Comparison of ENCODE assay signal across 27 cellular contexts in genomic region chr9:122186301-122186700, GRCh38. TPM values are rescaled to one million over a fixed set of nuclear protein-coding genes. Genes with fewer than 3 reads are reported as not detected.
DNase-seq lines count a peak whose midpoint lies in the region; ATAC-seq and TF ChIP-seq lines count a peak whose summit lies in the region.
"Had no signal": no experiment of that assay in that cellular context is flagged by ENCODE, and none has a peak within 500 bp of the region (broad histone marks: within the 10 kb centered on the region; RNA-seq: fewer than 3 reads in every experiment).

No MANE protein-coding gene starts in this region.

- no peak overlapping the region for H3K27ac Mint-ChIP-seq in GM23338
- no peak overlapping the region for H3K27ac Mint-ChIP-seq in endothelial cell (ENCODE audit: unreplicated experiment)
- no peak overlapping the region for H3K27ac Mint-ChIP-seq in neural progenitor cell
- H3K27ac Mint-ChIP-seq: activated CD8-positive, alpha-beta memory T cell treated with anti-CD3 and anti-CD28 coated beads, Interleukin-2, amount 10 ng/mL, durations not matched to agents 7 days and 5 days; activated naive CD4-positive, alpha-beta T cell treated with anti-CD3 and anti-CD28 coated beads, Interleukin-2, amount 50 U/mL, for 24 hours; memory B cell had no signal

- TF ChIP-seq CTCF in GM23338 (conservative IDR thresholded peaks at IDR 0.05; ENCODE audit: low read depth in 2 of 2) (peak in 1 of 2 experiments; percentile 52; a peak in 2 of 4 replicates), Peyer's patch (IDR thresholded peaks at IDR 0.05) (peak in 3 of 6 experiments; percentile 25 to 38 (median 25)), endothelial cell (IDR thresholded peaks at IDR 0.05; ENCODE audit: unreplicated experiment) (no peak), neural progenitor cell (IDR thresholded peaks at IDR 0.05) (peak; percentile 20)

- no peak overlapping the region for H3K4me3 ChIP-seq in GM23338
- H3K4me3 ChIP-seq in Peyer's patch: no peak overlapping the region
- no peak overlapping the region for H3K4me3 ChIP-seq in neural progenitor cell
- H3K4me3 ChIP-seq: BLaER1 treated with 17β-estradiol and CSF1 and Interleukin-3, amounts not matched to agents 10 nM and 100 nM; MG63; thoracic aorta had no signal

- H3K79me2 ChIP-seq in GM23338 (replicated peaks; ENCODE audit: insufficient read depth) (no peaks in the 10 kb centered on the region), neural progenitor cell (ENCODE audit: low read depth) (no peaks in the 10 kb centered on the region)

- H3K9me3 Mint-ChIP-seq in GM23338: no peaks in the 10 kb centered on the region; the same call in 2 of the 3 replicates
- no peaks in the 10 kb centered on the region for H3K9me3 Mint-ChIP-seq in endothelial cell (ENCODE audit: unreplicated experiment)
- no peaks in the 10 kb centered on the region for H3K9me3 Mint-ChIP-seq in neural progenitor cell
- H3K9me3 Mint-ChIP-seq: activated naive CD4-positive, alpha-beta T cell treated with anti-CD3 and anti-CD28 coated beads, Interleukin-2, amount 50 U/mL, for 24 hours; memory B cell had no signal

- H3K27me3 ChIP-seq in GM23338 (ENCODE audit: insufficient read depth): no peaks in the 10 kb centered on the region
- H3K27me3 ChIP-seq in Peyer's patch: no peaks in the 10 kb centered on the region
- no peaks in the 10 kb centered on the region for H3K27me3 ChIP-seq in neural progenitor cell
- H3K27me3 ChIP-seq: BLaER1 treated with 17β-estradiol and CSF1 and Interleukin-3, amounts not matched to agents 10 nM and 100 nM had no signal

- H3F3A ChIP-seq in GM23338 (replicated peaks; ENCODE audit: low read depth) (no peaks in the 10 kb centered on the region), neural progenitor cell (ENCODE audit: low read depth) (no peaks in the 10 kb centered on the region)

- no peaks in the 10 kb centered on the region for H3K36me3 Mint-ChIP-seq in GM23338 (ENCODE audit: low read depth)
- no peaks in the 10 kb centered on the region for H3K36me3 Mint-ChIP-seq in endothelial cell (ENCODE audit: low read depth, unreplicated experiment)
- no peaks in the 10 kb centered on the region for H3K36me3 Mint-ChIP-seq in neural progenitor cell
- H3K36me3 Mint-ChIP-seq: activated CD8-positive, alpha-beta memory T cell treated with anti-CD3 and anti-CD28 coated beads, Interleukin-2, amount 10 ng/mL, durations not matched to agents 7 days and 5 days; activated naive CD4-positive, alpha-beta T cell treated with anti-CD3 and anti-CD28 coated beads, Interleukin-2, amount 50 U/mL, for 24 hours; memory B cell had no signal

- no peaks in the 10 kb centered on the region for H3K9me2 ChIP-seq in GM23338 (ENCODE audit: insufficient read depth)

- no peaks in the 10 kb centered on the region for H3K36me3 ChIP-seq in GM23338 (ENCODE audit: insufficient read depth)
- no peaks in the 10 kb centered on the region for H3K36me3 ChIP-seq in Peyer's patch
- no peaks in the 10 kb centered on the region for H3K36me3 ChIP-seq in neural progenitor cell
- H3K36me3 ChIP-seq: BLaER1 treated with 17β-estradiol and CSF1 and Interleukin-3, amounts not matched to agents 10 nM and 100 nM; MG63; thoracic aorta had no signal

- H3K4me3 Mint-ChIP-seq in GM23338 (no peak overlapping the region), endothelial cell (ENCODE audit: unreplicated experiment) (no peak overlapping the region), neural progenitor cell (no peak overlapping the region)
- H3K4me3 Mint-ChIP-seq: activated CD8-positive, alpha-beta memory T cell treated with anti-CD3 and anti-CD28 coated beads, Interleukin-2, amount 10 ng/mL, durations not matched to agents 7 days and 5 days; activated naive CD4-positive, alpha-beta T cell treated with anti-CD3 and anti-CD28 coated beads, Interleukin-2, amount 50 U/mL, for 24 hours; memory B cell had no signal

- H3K9ac ChIP-seq in neural progenitor cell: no peak overlapping the region
- H3K9ac ChIP-seq: BLaER1 treated with 17β-estradiol and CSF1 and Interleukin-3, amounts not matched to agents 10 nM and 100 nM had no signal

- peak; percentile 43 for DNase-seq in GM23338 (ENCODE audit: low spot score)
- DNase-seq in Peyer's patch: peak in 2 of 3 donors; percentile 52 to 57
- DNase-seq in endothelial cell (ENCODE audit: low spot score): peak; percentile 27
- DNase-seq in neural progenitor cell (ENCODE audit: low spot score): peak; percentile 21
- DNase-seq in stimulated activated CD4-positive, alpha-beta T cell treated with anti-CD3 and anti-CD28 coated beads, Interleukin-4, amount 100 ng/mL, for 1 hour: no peak
- no peak for DNase-seq in dedifferentiated amniotic fluid mesenchymal stem cell (ENCODE audit: extremely low spot score)
- no peak for DNase-seq in amniotic stem cell (lab: John Stamatoyannopoulos, UW)
- DNase-seq: activated CD4-positive, alpha-beta T cell treated with anti-CD3 and anti-CD28 coated beads, Interleukin-2, amount 50 U/mL, for 1 hour; activated CD8-positive, alpha-beta memory T cell treated with anti-CD3 and anti-CD28 coated beads, Interleukin-2, amount 10 ng/mL, durations not matched to agents 7 days and 5 days; anterior cingulate cortex; head of caudate nucleus; MG63; occipital lobe; stimulated activated CD4-positive, alpha-beta T cell treated with anti-CD3 and anti-CD28 coated beads, Interleukin-4, amount 100 ng/mL, for 4 hours; stimulated activated naive CD4-positive, alpha-beta T cell treated with Interleukin-2 at 50 U/mL for 16 hours had no signal

- H3K27me3 Mint-ChIP-seq in GM23338 (ENCODE audit: insufficient read depth, low read depth, poor library complexity): peaks cover 4% of the 10 kb centered on the region
- peaks cover 2% of the 10 kb centered on the region for H3K27me3 Mint-ChIP-seq in endothelial cell (ENCODE audit: unreplicated experiment)
- H3K27me3 Mint-ChIP-seq in neural progenitor cell (ENCODE audit: insufficient read depth, low read depth): peaks cover 3% of the 10 kb centered on the region
- H3K27me3 Mint-ChIP-seq: activated naive CD4-positive, alpha-beta T cell treated with anti-CD3 and anti-CD28 coated beads, Interleukin-2, amount 50 U/mL, for 24 hours had no signal

- H3K4me1 ChIP-seq in GM23338 (ENCODE audit: insufficient read depth) (no peaks in the 10 kb centered on the region), Peyer's patch (peaks cover 0 to 8% (median 0%) of the 10 kb centered on the region in 4 donors), neural progenitor cell (no peaks in the 10 kb centered on the region)

- H3K4me2 ChIP-seq in GM23338: no peak overlapping the region
- no peak overlapping the region for H3K4me2 ChIP-seq in neural progenitor cell
- H3K4me2 ChIP-seq: BLaER1 treated with 17β-estradiol and CSF1 and Interleukin-3, amounts not matched to agents 10 nM and 100 nM had no signal

- TF ChIP-seq POLR2A in Peyer's patch (IDR thresholded peaks at IDR 0.05): no peak

- H4K20me1 ChIP-seq in GM23338 (replicated peaks; ENCODE audit: insufficient read depth) (no peaks in the 10 kb centered on the region), neural progenitor cell (ENCODE audit: low read depth) (no peaks in the 10 kb centered on the region)
- H4K20me1 ChIP-seq: BLaER1 treated with 17β-estradiol and CSF1 and Interleukin-3, amounts not matched to agents 10 nM and 100 nM had no signal

- no peak overlapping the region for H2AFZ ChIP-seq in GM23338
- H2AFZ ChIP-seq in neural progenitor cell (replicated peaks): no peak overlapping the region

- H3K9me3 ChIP-seq in Peyer's patch: no peaks in the 10 kb centered on the region
- no peaks in the 10 kb centered on the region for H3K9me3 ChIP-seq in neural progenitor cell (ENCODE audit: low read depth)
- H3K9me3 ChIP-seq: BLaER1 treated with 17β-estradiol and CSF1 and Interleukin-3, amounts not matched to agents 10 nM and 100 nM; Caco-2; MG63; thoracic aorta had no signal

- H3K4me1 Mint-ChIP-seq in GM23338 (peaks cover 5% of the 10 kb centered on the region), endothelial cell (ENCODE audit: unreplicated experiment) (peaks cover 3% of the 10 kb centered on the region), neural progenitor cell (peaks cover 6% of the 10 kb centered on the region)
- H3K4me1 Mint-ChIP-seq: activated CD8-positive, alpha-beta memory T cell treated with anti-CD3 and anti-CD28 coated beads, Interleukin-2, amount 10 ng/mL, durations not matched to agents 7 days and 5 days; activated naive CD4-positive, alpha-beta T cell treated with anti-CD3 and anti-CD28 coated beads, Interleukin-2, amount 50 U/mL, for 24 hours; memory B cell had no signal

- ATAC-seq in GM23338 (peak; percentile 86), GM21390 (IDR thresholded peaks at IDR 0.05; ENCODE audit: unreplicated experiment) (no peak)
- ATAC-seq: activated CD8-positive, alpha-beta memory T cell treated with anti-CD3 and anti-CD28 coated beads, Interleukin-2, amount 10 ng/mL, durations not matched to agents 7 days and 5 days had no signal

- no peak overlapping the region for H3K27ac ChIP-seq in GM23338 (ENCODE audit: low read depth)
- H3K27ac ChIP-seq in Peyer's patch: no peak overlapping the region
- H3K27ac ChIP-seq in neural progenitor cell: no peak overlapping the region
- H3K27ac ChIP-seq: BLaER1 treated with 17β-estradiol and CSF1 and Interleukin-3, amounts not matched to agents 10 nM and 100 nM; epithelial cell of prostate; thoracic aorta; VCaP had no signal

TF ChIP-seq in GM23338, 12 proteins besides CTCF, POLR2A, EP300 and RAD21 (continues in another document):
- no peak for TF ChIP-seq JUNB (IDR thresholded peaks at IDR 0.05; ENCODE audit: unreplicated experiment)
- no peak for TF ChIP-seq STAT1 (IDR thresholded peaks at IDR 0.05; ENCODE audit: unreplicated experiment)

RNA-seq across cellular contexts. Expression of gene MORN5, which starts 26.6 kb away (rescaled TPM):
- total RNA-seq in GM23338 (2014; rRNA removed; shearing (Covaris generic)): not detected in 2 replicates
- not detected in 2 replicates for polyA plus RNA-seq in GM23338 (2016; fragmentation: Nextera tagmentation; extraction: Ambion mirVana)
- total RNA-seq in Peyer's patch (not detected), endothelial cell (ENCODE audit: unreplicated experiment) (0.64 TPM), neural progenitor cell (ENCODE audit: low replicate concordance) (1.7 and 3.7 TPM in 2 replicates)
- total RNA-seq: activated CD8-positive, alpha-beta memory T cell treated with anti-CD3 and anti-CD28 coated beads, Interleukin-2, amount 10 ng/mL, durations not matched to agents 7 days and 5 days; Caco-2; cardiac septum; fibroblast of villous mesenchyme; myocyte; T-helper 2 cell treated with Interferon-gamma antibody and Interleukin-4, amounts not matched to agents 100 ng/mL and 5 ng/mL, for 36 hours; thoracic aorta had no signal

RNA-seq across cellular contexts. Expression of gene NDUFA8, which starts 26.7 kb away (rescaled TPM):
- total RNA-seq in GM23338 (2014; rRNA removed; shearing (Covaris generic)): 36.6 and 39.7 TPM in 2 replicates
- 139 and 144 TPM in 2 replicates for polyA plus RNA-seq in GM23338 (2016; fragmentation: Nextera tagmentation; extraction: Ambion mirVana)
- total RNA-seq in Peyer's patch (10 to 100 TPM; 17.3 to 41.3 (median 32.2) TPM), endothelial cell (ENCODE audit: unreplicated experiment) (45.2 TPM), neural progenitor cell (ENCODE audit: low replicate concordance) (33.6 and 49.6 TPM in 2 replicates)

RNA-seq across cellular contexts. Expression of gene LHX6, which starts 42.5 kb away (rescaled TPM):
- total RNA-seq in GM23338 (2014; rRNA removed; shearing (Covaris generic)): 1.0 and 1.3 TPM in 2 replicates
- 1.2 and 1.3 TPM in 2 replicates for polyA plus RNA-seq in GM23338 (2016; fragmentation: Nextera tagmentation; extraction: Ambion mirVana)
- total RNA-seq in Peyer's patch (10 to 100 TPM in 1 of 4 donors, 1 to 10 TPM in 2, under 1 TPM in 1; 0.53 to 12.4 (median 3.1) TPM), endothelial cell (ENCODE audit: unreplicated experiment) (6.0 TPM), neural progenitor cell (ENCODE audit: low replicate concordance) (0.93 TPM in 1 of 2 replicates, not detected in the other)
- total RNA-seq: activated CD8-positive, alpha-beta memory T cell treated with anti-CD3 and anti-CD28 coated beads, Interleukin-2, amount 10 ng/mL, durations not matched to agents 7 days and 5 days; fibroblast of villous mesenchyme; T-helper 2 cell treated with Interferon-gamma antibody and Interleukin-4, amounts not matched to agents 100 ng/mL and 5 ng/mL, for 36 hours had no signal

Comparison
In these comparisons a context has a peak if more than half of its experiments do, and no peak if none do; other contexts are left out.
1. DNase-seq: peak in GM23338 (single experiment), Peyer's patch (2 of 3), endothelial cell (single experiment) and neural progenitor cell (single experiment); none in stimulated activated CD4-positive, alpha-beta T cell treated with anti-CD3 and anti-CD28 coated beads, Interleukin-4, amount 100 ng/mL, for 1 hour (single experiment), dedifferentiated amniotic fluid mesenchymal stem cell (single experiment) and amniotic stem cell (single experiment).